9 cellular contexts compared by ENCODE assay signal in the genomic region with DNA sequence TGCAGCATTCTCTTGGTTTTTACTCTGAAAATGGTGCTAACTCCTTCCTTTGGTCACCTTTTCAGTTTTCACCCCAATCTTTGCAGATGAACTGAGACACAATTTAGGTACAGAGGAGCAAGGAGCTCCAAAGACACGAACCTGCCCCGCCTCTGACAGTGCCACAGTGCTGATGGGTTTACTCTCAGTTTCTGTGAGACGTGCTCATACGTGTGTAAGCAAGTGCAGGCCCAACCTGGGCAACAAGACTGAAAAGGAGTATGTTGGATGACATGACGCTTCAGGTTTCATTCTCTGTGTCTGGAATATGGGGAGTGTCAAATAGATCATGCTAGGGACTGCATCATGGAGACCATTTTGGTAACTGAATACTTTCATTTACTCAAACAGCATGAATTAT.
"Had no signal": no experiment of that assay in that cellular context is flagged by ENCODE, and none has a peak within 500 bp of the region (broad histone marks: within the 10 kb centered on the region; RNA-seq: fewer than 3 reads in every experiment).

No MANE protein-coding gene starts in this region.

- H3K9ac ChIP-seq: GM23248 had no signal

- H3K9me3 ChIP-seq: HAP-1 had no signal

- H3K4me2 ChIP-seq: GM23338 had no signal

- H3K27ac ChIP-seq: GM23248 had no signal

- ATAC-seq: GM23338, HCT116 had no signal

- H2AFZ ChIP-seq: GM23248, GM23338 had no signal

- H3K4me3 ChIP-seq: GM23248, GM23338, HAP-1 had no signal

- H3K4me1 ChIP-seq: HAP-1 had no signal

- DNase-seq: GM23248, GOT3, H7, H9, HCEC 1CT, HFFc6 had no signal

- H3K36me3 ChIP-seq: HAP-1 had no signal
